ENCODE assay signal across 14 cellular contexts in the genomic region with DNA sequence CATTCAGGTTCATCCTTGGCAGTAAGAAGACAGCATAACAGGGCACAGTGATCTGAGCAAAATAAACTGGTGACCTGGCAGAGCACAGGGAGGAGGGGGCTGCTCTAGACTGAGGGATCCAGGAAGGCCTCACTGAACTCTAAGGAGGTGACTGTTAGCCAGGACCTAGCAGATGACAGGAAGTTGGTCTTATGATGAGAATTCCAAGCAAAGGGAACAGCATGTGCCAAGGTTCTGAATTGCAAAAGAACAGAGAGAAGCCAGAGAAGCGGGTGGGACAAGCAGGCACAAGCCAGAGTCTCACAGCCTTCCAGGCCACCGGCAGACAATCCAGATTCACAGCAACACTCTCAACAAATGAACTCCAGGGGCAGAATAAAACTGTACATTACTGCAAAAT.
DNase-seq lines count a peak whose midpoint lies in the region; ATAC-seq and TF ChIP-seq lines count a peak whose summit lies in the region.
"Had no signal": no experiment of that assay in that cellular context is flagged by ENCODE, and none has a peak within 500 bp of the region (broad histone marks: within the 10 kb centered on the region; RNA-seq: fewer than 3 reads in every experiment).

No MANE protein-coding gene starts in this region.

- WGBS in psoas muscle, 3 donors = 38 to 52% (median 46%) methylated on average over 2 of the region's 2 CpGs

- H3K36me3 ChIP-seq in Caco-2 (ENCODE audit: control insufficient read depth, insufficient read depth, low read length) = no peaks in the 10 kb centered on the region
- H3K36me3 ChIP-seq in breast epithelium = no peaks in the 10 kb centered on the region
- no peaks in the 10 kb centered on the region for H3K36me3 ChIP-seq in psoas muscle (ENCODE audit: insufficient read depth in 1 of 2, low read depth in 1 of 2)
- H3K36me3 ChIP-seq: SJSA1 had no signal

- no peaks in the 10 kb centered on the region for H3K27me3 ChIP-seq in Caco-2 (replicated peaks; ENCODE audit: control insufficient read depth, insufficient read depth, low read length)
- H3K27me3 ChIP-seq in breast epithelium = no peaks in the 10 kb centered on the region
- H3K27me3 ChIP-seq in psoas muscle (ENCODE audit: insufficient read depth in 3 of 3, low read length in 2 of 3) = no peaks in the 10 kb centered on the region
- H3K27me3 ChIP-seq: SJSA1 had no signal

- peaks cover 19% of the 10 kb centered on the region for H3K4me1 Mint-ChIP-seq in Caco-2 (ENCODE audit: low read depth, unreplicated experiment)
- no peaks in the 10 kb centered on the region for H3K4me1 Mint-ChIP-seq in natural killer cell treated with Interleukin-12 subunit alpha and Interleukin-12 subunit beta and Interleukin-15 and Interleukin-18, amount 100 ng/mL, for 72 hours (ENCODE audit: low read depth in 2 of 2)

- BruUV-seq in Caco-2 (replicated peaks; lab: Mats Ljungman, UMichigan) = no TSS peak

- H3K4me1 ChIP-seq in Caco-2 = peaks cover 9% of the 10 kb centered on the region; the same call in 1 of the 2 replicates
- H3K4me1 ChIP-seq in breast epithelium = no peaks in the 10 kb centered on the region
- H3K4me1 ChIP-seq in psoas muscle = no peaks in the 10 kb centered on the region
- H3K4me1 ChIP-seq: SJSA1 had no signal

- DNase-seq in Caco-2 (no peak), breast epithelium (ENCODE audit: low spot score in 2 of 2) (peak in 1 of 2 donors; percentile 64), left ventricle myocardium superior (peak; percentile 33), psoas muscle (peak in 1 of 2 donors; percentile 22), middle frontal gyrus (ENCODE audit: extremely low spot score, low spot score) (no peak)
- no peak for DNase-seq in stimulated activated CD4-positive, alpha-beta T cell treated with anti-CD3 and anti-CD28 coated beads, Interleukin-4, amount 100 ng/mL, for 4 hours
- DNase-seq in natural killer cell treated with Interleukin-12 subunit alpha and Interleukin-12 subunit beta and Interleukin-15 and Interleukin-18, amount 100 ng/mL, for 72 hours (ENCODE audit: low spot score) = no peak
- DNase-seq: ACHN; activated CD8-positive, alpha-beta memory T cell treated with anti-CD3 and anti-CD28 coated beads for 24 hours; activated gamma-delta T cell; HFFc6; NCI-H2171 had no signal

- CTCF ChIA-PET in Caco-2 (lab: Charles Lee) = no interaction called here

- H3K27ac Mint-ChIP-seq in Caco-2 (ENCODE audit: unreplicated experiment) = peak overlapping the region; percentile 20
- H3K27ac Mint-ChIP-seq in natural killer cell treated with Interleukin-12 subunit alpha and Interleukin-12 subunit beta and Interleukin-15 and Interleukin-18, amount 100 ng/mL, for 72 hours = no peak overlapping the region
- H3K27ac Mint-ChIP-seq: HFFc6 had no signal

- peak overlapping the region; percentile 65 to 78 for H3K27ac ChIP-seq in breast epithelium
- H3K27ac ChIP-seq in psoas muscle = no peak overlapping the region
- H3K27ac ChIP-seq: SJSA1 had no signal

- peaks cover 2% of the 10 kb centered on the region for H3K36me3 Mint-ChIP-seq in Caco-2 (ENCODE audit: insufficient read depth, unreplicated experiment)
- no peaks in the 10 kb centered on the region for H3K36me3 Mint-ChIP-seq in natural killer cell treated with Interleukin-12 subunit alpha and Interleukin-12 subunit beta and Interleukin-15 and Interleukin-18, amount 100 ng/mL, for 72 hours

- POLR2A ChIA-PET in Caco-2 (lab: Charles Lee) = no interaction called here

- TF ChIP-seq POLR2A in breast epithelium (IDR thresholded peaks at IDR 0.05) = no peak

- TF ChIP-seq CTCF in Caco-2 (IDR thresholded peaks at IDR 0.05; ENCODE audit: insufficient read depth in 1 of 2, low read depth in 1 of 2, low read length in 1 of 2, severe bottlenecking in 1 of 2, unreplicated experiment in 1 of 2) (no peak), breast epithelium (IDR thresholded peaks at IDR 0.05) (no peak), psoas muscle (IDR thresholded peaks at IDR 0.05) (no peak)

- peaks cover 2% of the 10 kb centered on the region for H3K27me3 Mint-ChIP-seq in Caco-2 (ENCODE audit: insufficient read depth, unreplicated experiment)
- no peaks in the 10 kb centered on the region for H3K27me3 Mint-ChIP-seq in natural killer cell treated with Interleukin-12 subunit alpha and Interleukin-12 subunit beta and Interleukin-15 and Interleukin-18, amount 100 ng/mL, for 72 hours

- H3K9me3 ChIP-seq in Caco-2 (no peaks in the 10 kb centered on the region), breast epithelium (peaks cover 0 to 4% of the 10 kb centered on the region in 2 donors), psoas muscle (no peaks in the 10 kb centered on the region)
- H3K9me3 ChIP-seq: SJSA1 had no signal

- H3K4me3 Mint-ChIP-seq in Caco-2 (ENCODE audit: unreplicated experiment) = no peak overlapping the region
- no peak overlapping the region for H3K4me3 Mint-ChIP-seq in natural killer cell treated with Interleukin-12 subunit alpha and Interleukin-12 subunit beta and Interleukin-15 and Interleukin-18, amount 100 ng/mL, for 72 hours
- H3K4me3 Mint-ChIP-seq: HFFc6 had no signal

- intact Hi-C loops in Caco-2 (cut with micrococcal nuclease; ENCODE audit: unreplicated experiment) (no loop called here), breast epithelium (cut with DNase I; ENCODE audit: low total_unique reads) (no loop called here), left ventricle myocardium superior (cut with micrococcal nuclease) (no loop called here), psoas muscle (cut with DNase I) (no loop called here)

- H3K4me3 ChIP-seq in Caco-2 (ENCODE audit: low read depth, low read length) = no peak overlapping the region
- no peak overlapping the region for H3K4me3 ChIP-seq in breast epithelium
- no peak overlapping the region for H3K4me3 ChIP-seq in psoas muscle
- H3K4me3 ChIP-seq: SJSA1 had no signal

- peaks cover 6% of the 10 kb centered on the region for H3K9me3 Mint-ChIP-seq in Caco-2 (ENCODE audit: unreplicated experiment)
- no peaks in the 10 kb centered on the region for H3K9me3 Mint-ChIP-seq in natural killer cell treated with Interleukin-12 subunit alpha and Interleukin-12 subunit beta and Interleukin-15 and Interleukin-18, amount 100 ng/mL, for 72 hours
- H3K9me3 Mint-ChIP-seq: HFFc6 had no signal

- ATAC-seq in left ventricle myocardium superior (peak; percentile 71), psoas muscle (peak in 3 of 4 donors; percentile 58 to 70 (median 64)), GM18868 (IDR thresholded peaks at IDR 0.05; ENCODE audit: unreplicated experiment) (no peak)
- ATAC-seq in natural killer cell treated with Interleukin-12 subunit alpha and Interleukin-12 subunit beta and Interleukin-15 and Interleukin-18, amount 100 ng/mL, for 72 hours = no peak

Comparison
In these comparisons a context has a peak if more than half of its experiments do, and no peak if none do; other contexts are left out.
1. ATAC-seq: peak in left ventricle myocardium superior (single experiment) and psoas muscle (3 of 4); none in GM18868 (single experiment) and natural killer cell treated with Interleukin-12 subunit alpha and Interleukin-12 subunit beta and Interleukin-15 and Interleukin-18, amount 100 ng/mL, for 72 hours (0 of 2).